ENCODE assay signal across 8 cellular contexts in genomic region chr17:61862975-61863800, GRCh38. TPM values are rescaled to one million over a fixed set of nuclear protein-coding genes. Genes with fewer than 3 reads are reported as not detected.
A peak's percentile ranks its signal among the peaks of the same experiment; 100 is the strongest.
DNase-seq lines count a peak whose midpoint lies in the region; ATAC-seq, FAIRE-seq and TF ChIP-seq lines count a peak whose summit lies in the region.

Gene BRIP1 (minus strand): TSS chr17:61863528. CDS start chr17:61861539, 1,989 bp downstream.

- H3K4me2 ChIP-seq in HepG2 (ENCODE audit: low read depth, low read length) = peak within 1 kb of the TSS; percentile 81

- H2AFZ ChIP-seq in HepG2 (ENCODE audit: low read length) = peak within 1 kb of the TSS; percentile 96

- H3K4me1 Mint-ChIP-seq in activated CD4-positive, alpha-beta T cell treated with anti-CD3 and anti-CD28 coated beads, Interleukin-2, amount 10 ng/mL, durations not matched to agents 24 days and 14 days = peaks cover 38% of the 10 kb centered on the region

- H3K27me3 ChIP-seq in HepG2 (ENCODE audit: control insufficient read depth in 1 of 2, insufficient read depth in 2 of 2, low read length in 2 of 2) = no peaks in the 10 kb centered on the region; a peak in 1 of 5 replicates

- H3K36me3 ChIP-seq in HepG2 (replicated peaks in 1 of 2; ENCODE audit: control insufficient read depth in 1 of 2, insufficient read depth in 2 of 2, low read length in 2 of 2) = peaks cover 1 to 13% of the 10 kb centered on the region in 2 experiments; a peak in 2 of 5 replicates

- peaks cover 34% of the 10 kb centered on the region for H3K4me1 ChIP-seq in HepG2 (ENCODE audit: insufficient read depth, low read length)

- no peaks in the 10 kb centered on the region for H3K9me3 Mint-ChIP-seq in activated CD4-positive, alpha-beta T cell treated with anti-CD3 and anti-CD28 coated beads, Interleukin-2, amount 10 ng/mL, durations not matched to agents 24 days and 14 days

- CTCF ChIA-PET in HepG2 (lab: Yijun Ruan, JAX; ENCODE audit: low intra/inter-chr PET ratio, low total read pairs) = no interaction called here

- POLR2A ChIA-PET in HepG2 (lab: Yijun Ruan, JAX) = interaction anchor here (0.7 to 2.7 kb wide), 11 partner anchors 18 to 1474 kb away, joined by 3 to 13 read pairs (median 4); partner anchors contain the start of genes INTS2, TBX2 and USP32

- peak; percentile 91 for ATAC-seq in GM19372 (IDR thresholded peaks at IDR 0.05; ENCODE audit: low read depth, unreplicated experiment)
- peak; percentile 96 for ATAC-seq in HG03521 (IDR thresholded peaks at IDR 0.05; ENCODE audit: unreplicated experiment)
- ATAC-seq in HepG2 = peak; percentile 99

- in situ Hi-C loops in HepG2 (cut with HindIII; ENCODE audit: extremely low pct_ligation_motif_present, low pct_unique_long_range_greater_than_20kb) = no loop called here

- H3K27ac ChIP-seq in HepG2 (ENCODE audit: extremely low read length, insufficient read depth, low read length) = peak within 1 kb of the TSS; percentile 95

- H3K27ac Mint-ChIP-seq in activated CD4-positive, alpha-beta T cell treated with anti-CD3 and anti-CD28 coated beads, Interleukin-2, amount 10 ng/mL, durations not matched to agents 24 days and 14 days = peak within 1 kb of the TSS; percentile 98

- H3K27me3 Mint-ChIP-seq in activated CD4-positive, alpha-beta T cell treated with anti-CD3 and anti-CD28 coated beads, Interleukin-2, amount 10 ng/mL, durations not matched to agents 24 days and 14 days = no peaks in the 10 kb centered on the region

- H4K20me1 ChIP-seq in HepG2 (ENCODE audit: insufficient read depth, low read length) = no peaks in the 10 kb centered on the region

- peaks cover 30% of the 10 kb centered on the region for H3K79me2 ChIP-seq in HepG2 (ENCODE audit: insufficient read depth, low read length)

- peaks cover 16% of the 10 kb centered on the region for H3K36me3 Mint-ChIP-seq in activated CD4-positive, alpha-beta T cell treated with anti-CD3 and anti-CD28 coated beads, Interleukin-2, amount 10 ng/mL, durations not matched to agents 24 days and 14 days (ENCODE audit: low read depth)

- intact Hi-C loops in activated CD4-positive, alpha-beta T cell treated with anti-CD3 and anti-CD28 coated beads, Interleukin-2, amount 10 ng/mL, durations not matched to agents 24 days and 14 days (cut with micrococcal nuclease) = loop anchor here (1.0 kb wide), 2 partner anchors 65 to 202 kb away; partner anchors contain the start of gene MED13
- intact Hi-C loops in HepG2 (cut with micrococcal nuclease; ENCODE audit: unreplicated experiment) = no loop called here

- TF ChIP-seq CTCF in HepG2 (CRISPR knock-in tag; IDR thresholded peaks at IDR 0.05) = no peak

- no peaks in the 10 kb centered on the region for H3K9me3 ChIP-seq in HepG2 (ENCODE audit: low read length)

- no peak for TF ChIP-seq RAD21 in HepG2 (CRISPR knock-in tag; IDR thresholded peaks at IDR 0.05)

- FAIRE-seq in HepG2 (lab: Jason Lieb, UNC) = peak; percentile 92

- whole genome bisulfite sequencing in HepG2 (ENCODE audit: low lambda C conversion rate) = under 1% methylated on average over 38 of the region's 43 CpGs

- BruUV-seq in HepG2 (replicated peaks; lab: Mats Ljungman, UMichigan) = no TSS peak

- H3K4me3 ChIP-seq in HepG2 (replicated peaks in 1 of 3; ENCODE audit: insufficient read depth in 1 of 3, low read depth in 2 of 3, low read length in 3 of 3) = peak within 1 kb of the TSS; percentile 71 to 93 (median 91)

- peak; percentile 45 to 71; a peak in 2 of 4 replicates for TF ChIP-seq EP300 in HepG2 (IDR thresholded peaks at IDR 0.05; ENCODE audit: low read depth in 2 of 2, low read length in 2 of 2)
- TF ChIP-seq EP300 in HepG2 (CRISPR knock-in tag; IDR thresholded peaks at IDR 0.05; ENCODE audit: borderline replicate concordance) = no peak; the same call in 1 of the 2 replicates

- H3K9ac ChIP-seq in HepG2 (ENCODE audit: insufficient read depth, low read depth, low read length) = peak within 1 kb of the TSS; percentile 88

- DNase-seq in C1 segment of cervical spinal cord (lab: John Stamatoyannopoulos, UW) (peak in 13 of 14 donors; percentile 35 to 80 (median 70)), NCI-H69 (lab: John Stamatoyannopoulos, UW) (peak; percentile 99), dermis blood vessel endothelial cell (peak; percentile 96), HepG2 (ENCODE audit: low spot score) (peak; percentile 98)
- peak; percentile 96 for DNase-seq in activated CD4-positive, alpha-beta T cell treated with anti-CD3 and anti-CD28 coated beads, Interleukin-2, amount 10 ng/mL, durations not matched to agents 24 days and 14 days
- peak; percentile 80 to 83 for DNase-seq in stimulated activated CD4-positive, alpha-beta T cell treated with anti-CD3 and anti-CD28 coated beads, Interleukin-2, amount 100 ng/mL, for 48 hours

- TF ChIP-seq POLR2A in HepG2 (IDR thresholded peaks at IDR 0.05; ENCODE audit: insufficient read depth in 1 of 2, low read depth in 2 of 2, low read length in 2 of 2) = peak; percentile 86 to 96

- peak within 1 kb of the TSS; percentile 98 for H3K4me3 Mint-ChIP-seq in activated CD4-positive, alpha-beta T cell treated with anti-CD3 and anti-CD28 coated beads, Interleukin-2, amount 10 ng/mL, durations not matched to agents 24 days and 14 days

TF ChIP-seq in HepG2, 621 proteins besides CTCF, POLR2A, EP300 and RAD21 (continues in another document):
- TF ChIP-seq ZNF687 (CRISPR knock-in tag; IDR thresholded peaks at IDR 0.05) (peak; percentile 86), CSRNP1 (CRISPR knock-in tag; IDR thresholded peaks at IDR 0.05) (peak; percentile 66; the same call in 1 of the 2 replicates), HDAC2 (CRISPR knock-in tag; IDR thresholded peaks at IDR 0.05) (0 out of 2 replicates have a peak, but pooled peaks have one; percentile 24)

RNA-seq across cellular contexts. Expression of gene BRIP1, which starts in this region (rescaled TPM):
- total RNA-seq in activated CD4-positive, alpha-beta T cell treated with anti-CD3 and anti-CD28 coated beads, Interleukin-2, amount 10 ng/mL, durations not matched to agents 24 days and 14 days = 17.2 and 19.9 TPM in 2 replicates
- total RNA-seq in dermis blood vessel endothelial cell (4.3 and 9.3 TPM in 2 replicates), HepG2 (2016; rRNA removed; fragmentation: Illumina TruSeq; extraction: Trizol) (27.7 and 33.5 TPM in 2 replicates)
- 37.5 and 47.7 TPM in 2 replicates for total RNA-seq in HepG2 (2016; cell fraction: cytosol; rRNA removed; fragmentation: Illumina TruSeq; extraction: Trizol; ENCODE audit: low read depth)
- total RNA-seq in HepG2 (2016; cell fraction: insoluble cytoplasmic fraction; rRNA removed; fragmentation: Illumina TruSeq; extraction: Trizol) = 24.9 and 32.6 TPM in 2 replicates
- total RNA-seq in HepG2 (2016; cell fraction: membrane; rRNA removed; fragmentation: Illumina TruSeq; extraction: Trizol) = 18.0 and 21.5 TPM in 2 replicates
- total RNA-seq in HepG2 (2016; cell fraction: nucleus; rRNA removed; fragmentation: Illumina TruSeq; extraction: Trizol) = 40.9 and 44.0 TPM in 2 replicates
- polyA plus RNA-seq in HepG2 (2011; rRNA removed) = 2.2 and 3.8 TPM in 2 replicates
- 1.1 and 1.5 TPM in 2 replicates for polyA plus RNA-seq in HepG2 (2011; cell fraction: cytosol; rRNA removed)
- polyA plus RNA-seq in HepG2 (2011; cell fraction: nucleus; rRNA removed) = 2.5 and 3.6 TPM in 2 replicates
- polyA plus RNA-seq in HepG2 (2012) = 1.9 and 4.6 TPM in 2 replicates
- polyA plus RNA-seq in HepG2 (2016; cell fraction: cytosol; fragmentation: Illumina TruSeq; extraction: Trizol; ENCODE audit: low read depth) = 0.62 TPM in 2 replicates
- 13.9 and 17.5 TPM in 2 replicates for polyA plus RNA-seq in HepG2 (2016; cell fraction: insoluble cytoplasmic fraction; fragmentation: Illumina TruSeq; extraction: Trizol; ENCODE audit: low read depth)
- polyA plus RNA-seq in HepG2 (2016; cell fraction: membrane; fragmentation: Illumina TruSeq; extraction: Trizol; ENCODE audit: low read depth) = 1.3 and 1.8 TPM in 2 replicates
- polyA plus RNA-seq in HepG2 (2016; cell fraction: nucleus; fragmentation: Illumina TruSeq; extraction: Trizol; ENCODE audit: insufficient read depth, low read depth) = 18.8 and 20.1 TPM in 2 replicates
- 13.9 and 17.2 TPM in 2 replicates for polyA minus RNA-seq in HepG2 (2011; rRNA and poly(A)+ RNA removed; ENCODE audit: low replicate concordance)
- polyA minus RNA-seq in HepG2 (2011; cell fraction: cytosol; rRNA and poly(A)+ RNA removed) = 5.5 and 11.3 TPM in 2 replicates
- polyA minus RNA-seq in HepG2 (2011; cell fraction: nucleus; rRNA and poly(A)+ RNA removed) = 28.3 and 38.4 TPM in 2 replicates

Comparison
In these comparisons a context has a peak if more than half of its experiments do, and no peak if none do; other contexts are left out.
1. Peak in every context shown above with its lines: DNase-seq, ATAC-seq, H3K4me3 ChIP-seq and H3K27ac ChIP-seq.